ENCODE assay signal across 8 cellular contexts in the genomic region with DNA sequence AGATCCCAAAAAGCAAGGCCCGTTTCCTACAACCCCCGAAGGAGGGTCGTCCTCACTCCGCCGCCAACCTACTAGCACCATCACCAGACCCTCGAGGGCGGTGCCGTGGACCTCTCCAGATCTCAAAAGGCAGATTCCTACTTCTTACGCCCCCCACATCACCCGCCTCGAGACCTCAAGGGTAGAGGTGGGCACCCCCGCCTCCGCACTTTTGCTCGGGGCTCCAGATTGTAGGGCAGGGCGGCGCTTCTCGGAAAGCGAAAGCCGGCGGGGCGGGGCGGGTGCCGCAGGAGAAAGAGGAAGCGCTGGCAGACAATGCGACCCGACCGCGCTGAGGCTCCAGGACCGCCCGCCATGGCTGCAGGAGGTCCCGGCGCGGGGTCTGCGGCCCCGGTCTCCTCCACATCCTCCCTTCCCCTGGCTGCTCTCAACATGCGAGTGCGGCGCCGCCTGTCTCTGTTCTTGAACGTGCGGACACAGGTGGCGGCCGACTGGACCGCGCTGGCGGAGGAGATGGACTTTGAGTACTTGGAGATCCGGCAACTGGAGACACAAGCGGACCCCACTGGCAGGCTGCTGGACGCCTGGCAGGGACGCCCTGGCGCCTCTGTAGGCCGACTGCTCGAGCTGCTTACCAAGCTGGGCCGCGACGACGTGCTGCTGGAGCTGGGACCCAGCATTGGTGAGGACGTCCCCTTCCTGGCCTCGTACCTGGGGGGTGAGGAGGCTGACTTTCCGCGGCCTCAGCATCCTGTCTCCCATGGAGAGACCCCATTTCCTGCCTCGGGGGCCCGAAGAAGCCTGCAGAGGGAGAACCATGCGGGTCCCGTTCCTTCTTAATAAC. TPM values are rescaled to one million over a fixed set of nuclear protein-coding genes. Genes with fewer than 3 reads are reported as not detected.
DNase-seq lines count a peak whose midpoint lies in the region; ATAC-seq and TF ChIP-seq lines count a peak whose summit lies in the region.

A gene (plus strand): TSS at position 315 of the 844 bp plus-strand sequence. CDS start 40 bp downstream, at position 355.

- peaks cover 43% of the 10 kb centered on the region for H3K79me2 ChIP-seq in SK-N-SH (ENCODE audit: insufficient read depth)

- TF ChIP-seq POLR2A in gastroesophageal sphincter (IDR thresholded peaks at IDR 0.05), result peak; percentile 52 to 66

- peaks cover 2% of the 10 kb centered on the region for H3F3A ChIP-seq in SK-N-SH (replicated peaks; ENCODE audit: insufficient read depth)

- peak within 1 kb of the TSS; percentile 99 for H2AFZ ChIP-seq in SK-N-SH (ENCODE audit: low read depth)

- CTCF ChIA-PET in SK-N-SH (lab: Yijun Ruan, JAX), result interaction anchor here (0.5 to 2.5 kb wide), 5 partner anchors 10 to 208 kb away, joined by 3 to 9 read pairs (median 5); a partner anchor contains a TSS

- 0 out of 2 replicates have a peak, but pooled peaks cover 13% of the 10 kb centered on the region for H4K20me1 ChIP-seq in SK-N-SH (ENCODE audit: insufficient read depth)

- TF ChIP-seq EP300 in SK-N-SH (IDR thresholded peaks at IDR 0.05; ENCODE audit: borderline replicate concordance in 1 of 2, low read depth in 1 of 2, low read length in 1 of 2) (no peak), gastroesophageal sphincter (IDR thresholded peaks at IDR 0.05) (no peak)

- peak; percentile 56 for DNase-seq in BE2C
- peak; percentile 75 for DNase-seq in SK-N-SH
- peak; percentile 86 for DNase-seq in activated naive CD4-positive, alpha-beta T cell treated with Interleukin-2 at 50 U/mL for 16 hours
- peak in 44 of 56 donors; percentile 9 to 73 (median 44) for DNase-seq in nucleus accumbens (lab: John Stamatoyannopoulos, UW)
- peak in 38 of 49 donors; percentile 21 to 87 (median 57) for DNase-seq in substantia nigra (lab: John Stamatoyannopoulos, UW)

- WGBS in SK-N-SH (ENCODE audit: low lambda C conversion rate), result 18% methylated on average over 26 of the region's 65 CpGs
- 0 to 10% methylated on average over 2 of the region's 65 CpGs for WGBS in gastroesophageal sphincter (ENCODE audit: low coverage in 1 of 2), 2 donors

- H3K4me2 ChIP-seq in SK-N-SH, result peak within 1 kb of the TSS; percentile 99

- H3K27ac ChIP-seq in SK-N-SH (ENCODE audit: low read depth in 2 of 2, low read length in 1 of 2) (peak within 1 kb of the TSS; percentile 89 to 91), gastroesophageal sphincter (peak within 1 kb of the TSS; percentile 87 to 96 (median 93)), substantia nigra (ENCODE audit: low read depth, low read length, poor library complexity, severe bottlenecking) (peak within 1 kb of the TSS; percentile 89)

- no peaks in the 10 kb centered on the region for H3K9me2 ChIP-seq in SK-N-SH

- POLR2A ChIA-PET in SK-N-SH (lab: Yijun Ruan, JAX), result interaction anchor here (2.7 to 3.9 kb wide), 2 partner anchors 26 to 27 kb away, joined by 21 to 25 read pairs; a partner anchor contains a TSS

- TF ChIP-seq CTCF in BE2C (IDR thresholded peaks at IDR 0.05; ENCODE audit: low read depth, low read length) (no peak), SK-N-SH (IDR thresholded peaks at IDR 0.05) (no peak), gastroesophageal sphincter (IDR thresholded peaks at IDR 0.05) (peak in 1 of 4 experiments; percentile 7)

- no peaks in the 10 kb centered on the region for H3K27me3 ChIP-seq in BE2C
- H3K27me3 ChIP-seq in SK-N-SH (ENCODE audit: insufficient read depth), result no peaks in the 10 kb centered on the region
- no peaks in the 10 kb centered on the region for H3K27me3 ChIP-seq in gastroesophageal sphincter

- H3K4me1 ChIP-seq in BE2C, result no peaks in the 10 kb centered on the region
- H3K4me1 ChIP-seq in SK-N-SH (ENCODE audit: control insufficient read depth in 1 of 2, insufficient read depth in 2 of 2, low read depth in 1 of 2, low read length in 1 of 2), result peaks cover 16 to 31% of the 10 kb centered on the region in 2 experiments; a peak in 2 of 4 replicates
- H3K4me1 ChIP-seq in gastroesophageal sphincter, result peaks cover 5 to 56% (median 21%) of the 10 kb centered on the region in 3 donors

- H3K36me3 ChIP-seq in BE2C (no peaks in the 10 kb centered on the region), SK-N-SH (replicated peaks in 1 of 2; ENCODE audit: control insufficient read depth in 1 of 2, insufficient read depth in 2 of 2, low read length in 1 of 2) (peaks cover 10 to 29% of the 10 kb centered on the region in 2 experiments), gastroesophageal sphincter (peaks cover 0 to 43% of the 10 kb centered on the region in 2 donors)

- H3K9ac ChIP-seq in SK-N-SH, result peak within 1 kb of the TSS; percentile 89

- peak within 1 kb of the TSS; percentile 68 for H3K4me3 ChIP-seq in BE2C (ENCODE audit: low read depth, low read length)
- H3K4me3 ChIP-seq in SK-N-SH (ENCODE audit: low read depth in 2 of 2, low read length in 1 of 2), result peak within 1 kb of the TSS; percentile 85 to 94
- peak within 1 kb of the TSS; percentile 76 to 96 for H3K4me3 ChIP-seq in gastroesophageal sphincter

- no peaks in the 10 kb centered on the region for H3K9me3 ChIP-seq in BE2C
- H3K9me3 ChIP-seq in SK-N-SH, result no peaks in the 10 kb centered on the region
- H3K9me3 ChIP-seq in gastroesophageal sphincter, result no peaks in the 10 kb centered on the region

- ATAC-seq in GM19324 (IDR thresholded peaks at IDR 0.05; ENCODE audit: low FRiP score, unreplicated experiment) (peak; percentile 38), HG03571 (IDR thresholded peaks at IDR 0.05; ENCODE audit: unreplicated experiment) (peak; percentile 31), gastroesophageal sphincter (peak; percentile 40)

- no peak for TF ChIP-seq RAD21 in SK-N-SH (IDR thresholded peaks at IDR 0.05; ENCODE audit: low read length)

TF ChIP-seq in SK-N-SH, 30 proteins besides CTCF, POLR2A, EP300 and RAD21 (continues in another document):
- TF ChIP-seq ELF1 (IDR thresholded peaks at IDR 0.05), result peak; percentile 55
- TF ChIP-seq MEF2A (IDR thresholded peaks at IDR 0.05; ENCODE audit: borderline replicate concordance, low read depth), result no peak
- no peak for TF ChIP-seq GATA2 (CRISPR knock-in tag; IDR thresholded peaks at IDR 0.05)
- TF ChIP-seq FOXM1 (IDR thresholded peaks at IDR 0.05; ENCODE audit: low read depth), result no peak
- no peak; the same call in 1 of the 2 replicates for TF ChIP-seq NFIC (IDR thresholded peaks at IDR 0.05; ENCODE audit: borderline replicate concordance)
- TF ChIP-seq, protein P1, sequence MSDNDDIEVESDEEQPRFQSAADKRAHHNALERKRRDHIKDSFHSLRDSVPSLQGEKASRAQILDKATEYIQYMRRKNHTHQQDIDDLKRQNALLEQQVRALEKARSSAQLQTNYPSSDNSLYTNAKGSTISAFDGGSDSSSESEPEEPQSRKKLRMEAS (IDR thresholded peaks at IDR 0.05; ENCODE audit: low read depth), result peak; percentile 49; the same call in 1 of the 2 replicates
- TF ChIP-seq POLR2AphosphoS5 (IDR thresholded peaks at IDR 0.05; ENCODE audit: low read depth, low read length), result peak; percentile 77
- TF ChIP-seq JUND (IDR thresholded peaks at IDR 0.05), result no peak
- TF ChIP-seq, protein P2, sequence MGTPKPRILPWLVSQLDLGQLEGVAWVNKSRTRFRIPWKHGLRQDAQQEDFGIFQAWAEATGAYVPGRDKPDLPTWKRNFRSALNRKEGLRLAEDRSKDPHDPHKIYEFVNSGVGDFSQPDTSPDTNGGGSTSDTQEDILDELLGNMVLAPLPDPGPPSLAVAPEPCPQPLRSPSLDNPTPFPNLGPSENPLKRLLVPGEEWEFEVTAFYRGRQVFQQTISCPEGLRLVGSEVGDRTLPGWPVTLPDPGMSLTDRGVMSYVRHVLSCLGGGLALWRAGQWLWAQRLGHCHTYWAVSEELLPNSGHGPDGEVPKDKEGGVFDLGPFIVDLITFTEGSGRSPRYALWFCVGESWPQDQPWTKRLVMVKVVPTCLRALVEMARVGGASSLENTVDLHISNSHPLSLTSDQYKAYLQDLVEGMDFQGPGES (IDR thresholded peaks at IDR 0.05; ENCODE audit: low read depth, low read length), result no peak
- TF ChIP-seq TCF12 (IDR thresholded peaks at IDR 0.05), result no peak
- TF ChIP-seq, protein P3, sequence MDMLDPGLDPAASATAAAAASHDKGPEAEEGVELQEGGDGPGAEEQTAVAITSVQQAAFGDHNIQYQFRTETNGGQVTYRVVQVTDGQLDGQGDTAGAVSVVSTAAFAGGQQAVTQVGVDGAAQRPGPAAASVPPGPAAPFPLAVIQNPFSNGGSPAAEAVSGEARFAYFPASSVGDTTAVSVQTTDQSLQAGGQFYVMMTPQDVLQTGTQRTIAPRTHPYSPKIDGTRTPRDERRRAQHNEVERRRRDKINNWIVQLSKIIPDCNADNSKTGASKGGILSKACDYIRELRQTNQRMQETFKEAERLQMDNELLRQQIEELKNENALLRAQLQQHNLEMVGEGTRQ (IDR thresholded peaks at IDR 0.05; ENCODE audit: borderline replicate concordance, low read depth, low read length), result no peak
- TF ChIP-seq, protein P4, sequence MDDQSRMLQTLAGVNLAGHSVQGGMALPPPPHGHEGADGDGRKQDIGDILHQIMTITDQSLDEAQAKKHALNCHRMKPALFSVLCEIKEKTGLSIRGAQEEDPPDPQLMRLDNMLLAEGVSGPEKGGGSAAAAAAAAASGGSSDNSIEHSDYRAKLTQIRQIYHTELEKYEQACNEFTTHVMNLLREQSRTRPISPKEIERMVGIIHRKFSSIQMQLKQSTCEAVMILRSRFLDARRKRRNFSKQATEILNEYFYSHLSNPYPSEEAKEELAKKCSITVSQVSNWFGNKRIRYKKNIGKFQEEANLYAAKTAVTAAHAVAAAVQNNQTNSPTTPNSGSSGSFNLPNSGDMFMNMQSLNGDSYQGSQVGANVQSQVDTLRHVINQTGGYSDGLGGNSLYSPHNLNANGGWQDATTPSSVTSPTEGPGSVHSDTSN (IDR thresholded peaks at IDR 0.05), result no peak
- TF ChIP-seq RCOR1 (IDR thresholded peaks at IDR 0.05; ENCODE audit: low read length), result no peak
- TF ChIP-seq NRF1 (IDR thresholded peaks at IDR 0.05; ENCODE audit: low read depth, low read length), result no peak
- TF ChIP-seq GABPA (IDR thresholded peaks at IDR 0.05; ENCODE audit: low read depth), result peak; percentile 33

RNA-seq across cellular contexts. Expression of the gene that starts here (rescaled TPM):
- polyA plus RNA-seq in BE2C (2012; ENCODE audit: insufficient read depth, insufficient read length, low read depth), result 9.3 TPM
- 24.0 and 26.9 TPM in 2 replicates for polyA plus RNA-seq in SK-N-SH (2012; rRNA removed)
- 22.7 and 23.9 TPM in 2 replicates for polyA plus RNA-seq in SK-N-SH (2012; cell fraction: cytosol; rRNA removed)
- 34.1 and 42.3 TPM in 2 replicates for polyA plus RNA-seq in SK-N-SH (2012; cell fraction: nucleus; rRNA removed)
- 10 to 100 TPM; 18.5 to 36.8 (median 29.6) TPM for total RNA-seq in gastroesophageal sphincter

Comparison
In these comparisons a context has a peak if more than half of its experiments do, and no peak if none do; other contexts are left out.
1. Peak in every context shown above with its lines: DNase-seq, ATAC-seq, H3K4me3 ChIP-seq and H3K27ac ChIP-seq.